ENCODE assay signal across 14 cellular contexts in the genomic region with DNA sequence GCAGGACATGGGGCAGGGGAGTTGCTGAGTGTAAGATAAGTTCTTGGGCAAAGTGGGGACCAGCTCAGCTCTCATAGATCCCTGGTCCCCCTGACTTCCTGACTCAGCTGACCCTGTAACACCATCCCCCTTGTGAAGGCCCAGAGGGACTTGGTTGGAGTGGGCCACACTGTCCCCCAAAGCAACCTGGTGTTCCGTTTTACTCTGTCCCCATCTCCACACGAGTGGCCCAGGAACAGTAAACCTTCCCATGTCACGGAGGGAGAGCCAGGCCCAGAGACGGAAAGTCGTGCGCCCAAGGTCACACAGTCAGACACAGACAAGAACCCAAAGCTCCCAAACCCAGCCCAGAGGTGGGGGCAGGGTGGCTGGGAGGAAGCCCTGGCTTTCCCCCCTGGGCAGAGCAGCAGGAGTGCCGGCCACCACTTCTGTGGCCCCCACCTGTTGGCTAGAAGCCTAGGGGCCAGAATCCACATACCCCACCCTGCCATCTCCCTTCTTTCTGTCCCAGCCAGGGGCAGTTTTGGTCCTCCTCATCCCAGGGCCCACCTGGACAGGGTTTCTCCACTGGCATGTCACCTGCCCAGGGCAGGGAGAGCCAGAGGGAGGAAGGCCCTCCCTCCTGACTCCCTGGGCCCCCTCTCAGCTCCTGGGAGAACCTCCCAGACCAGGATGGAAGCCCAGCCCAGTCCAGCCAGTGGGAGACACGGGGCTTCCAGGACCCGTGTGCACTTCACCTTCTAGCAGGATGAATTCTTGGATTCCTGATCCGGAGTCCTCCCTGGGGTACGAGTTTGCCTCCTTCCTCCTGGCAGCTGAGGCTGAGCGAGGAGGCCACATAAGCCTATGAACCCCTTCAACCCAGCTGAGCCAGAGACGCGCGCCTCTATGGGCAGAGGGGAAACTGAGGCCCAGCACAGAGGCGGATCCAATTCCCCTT. TPM values are rescaled to one million over a fixed set of nuclear protein-coding genes. Genes with fewer than 3 reads are reported as not detected.
DNase-seq lines count a peak whose midpoint lies in the region; ATAC-seq, FAIRE-seq and TF ChIP-seq lines count a peak whose summit lies in the region.
"Had no signal": no experiment of that assay in that cellular context is flagged by ENCODE, and none has a peak within 500 bp of the region (broad histone marks: within the 10 kb centered on the region; RNA-seq: fewer than 3 reads in every experiment).

No MANE protein-coding gene starts in this region.

- H3K27ac ChIP-seq in right cardiac atrium (ENCODE audit: low read length) (no peak overlapping the region), heart right ventricle (no peak overlapping the region), coronary artery (no peak overlapping the region)
- H3K27ac ChIP-seq: adrenal gland, colonic mucosa had no signal

- H3K4me1 Mint-ChIP-seq in mesothelial cell of epicardium = peaks cover 6% of the 10 kb centered on the region

- H3K4me3 ChIP-seq in right cardiac atrium (ENCODE audit: low read length) (peak overlapping the region; percentile 60), heart right ventricle (peak overlapping the region in 1 of 10 donors; percentile 41), coronary artery (peak overlapping the region; percentile 70)

- no peaks in the 10 kb centered on the region for H3K36me3 ChIP-seq in heart right ventricle
- H3K36me3 ChIP-seq: adrenal gland, colonic mucosa had no signal

- H3K27me3 Mint-ChIP-seq in mesothelial cell of epicardium (ENCODE audit: low read depth) = peaks cover 78% of the 10 kb centered on the region

- 39% methylated on average over 16 of the region's 16 CpGs for WGBS in right cardiac atrium
- WGBS in heart right ventricle, 2 donors = 39 to 46% methylated on average over 16 of the region's 16 CpGs

- intact Hi-C loops in right cardiac atrium (cut with DNase I) = no loop called here
- intact Hi-C loops in heart right ventricle (cut with DNase I) = no loop called here

- H3K4me3 Mint-ChIP-seq in mesothelial cell of epicardium = peak overlapping the region; percentile 45
- H3K4me3 Mint-ChIP-seq: neural crest cell had no signal

- no peak for DNase-seq in right cardiac atrium
- DNase-seq in heart right ventricle = no peak
- DNase-seq in coronary artery (ENCODE audit: low spot score) = no peak
- no peak for DNase-seq in mesothelial cell of epicardium (ENCODE audit: low spot score in 2 of 2, unreplicated experiment in 2 of 2)
- no peak for DNase-seq in urothelium cell line (ENCODE audit: low spot score)
- no peak for DNase-seq in GM19238 (ENCODE audit: insufficient read length, low spot score)
- DNase-seq: NCI-H1436, Right ventricle myocardium superior had no signal

- ATAC-seq in right cardiac atrium (no peak), heart right ventricle (no peak), GM21786 (IDR thresholded peaks at IDR 0.05; ENCODE audit: unreplicated experiment) (no peak), HG03196 (IDR thresholded peaks at IDR 0.05; ENCODE audit: unreplicated experiment) (no peak)

- H3K27ac Mint-ChIP-seq in mesothelial cell of epicardium = peak overlapping the region; percentile 34
- H3K27ac Mint-ChIP-seq: IgD-negative memory B cell had no signal

- no peaks in the 10 kb centered on the region for H3K36me3 Mint-ChIP-seq in mesothelial cell of epicardium
- H3K36me3 Mint-ChIP-seq: IgD-negative memory B cell had no signal

- no peaks in the 10 kb centered on the region for H3K9me3 Mint-ChIP-seq in mesothelial cell of epicardium
- H3K9me3 Mint-ChIP-seq: neural crest cell had no signal

- no peaks in the 10 kb centered on the region for H3K4me1 ChIP-seq in right cardiac atrium (ENCODE audit: control insufficient read depth, insufficient read depth, low read length)
- H3K4me1 ChIP-seq in heart right ventricle = peaks cover 0 to 8% (median 5%) of the 10 kb centered on the region in 9 donors
- H3K4me1 ChIP-seq: colonic mucosa had no signal

- H3K9me3 ChIP-seq in right cardiac atrium (ENCODE audit: control insufficient read depth, low read length) = no peaks in the 10 kb centered on the region
- peaks cover 0 to 2% (median 0%) of the 10 kb centered on the region in 11 donors for H3K9me3 ChIP-seq in heart right ventricle
- H3K9me3 ChIP-seq: adrenal gland, colonic mucosa had no signal

- TF ChIP-seq CTCF in heart right ventricle (IDR thresholded peaks at IDR 0.05) (no peak), coronary artery (IDR thresholded peaks at IDR 0.05) (no peak), mesothelial cell of epicardium (IDR thresholded peaks at IDR 0.05; ENCODE audit: unreplicated experiment) (no peak)

- H3K27me3 ChIP-seq in right cardiac atrium (ENCODE audit: control insufficient read depth, insufficient read depth) (no peaks in the 10 kb centered on the region), heart right ventricle (peaks cover 5 to 99% (median 77%) of the 10 kb centered on the region in 7 donors)

- FAIRE-seq in urothelium cell line (lab: Jason Lieb, UNC) = no peak

RNA-seq across cellular contexts. Expression of a gene that starts 20.6 kb away (rescaled TPM):
- total RNA-seq in right cardiac atrium (1 to 10 TPM; 1.6 to 2.5 (median 2.1) TPM), heart right ventricle (1 to 10 TPM; 1.1 to 3.6 (median 2.2) TPM), mesothelial cell of epicardium (15.4 to 16.7 TPM (median 16.1 TPM) in 3 replicates)
- polyA plus RNA-seq in right cardiac atrium (2.2 TPM), heart right ventricle (1 to 10 TPM; 1.2 to 1.4 TPM)

RNA-seq across cellular contexts. Expression of a gene that starts 22.7 kb away (rescaled TPM):
- total RNA-seq in right cardiac atrium (1 to 10 TPM; 3.2 to 5.9 (median 3.6) TPM), heart right ventricle (1 to 10 TPM in 5 of 10 donors, under 1 TPM in 3, not detected in 2; 0.28 to 8.5 (median 1.9) TPM), mesothelial cell of epicardium (1.5 to 2.6 TPM (median 2.0 TPM) in 3 replicates)
- polyA plus RNA-seq in right cardiac atrium (14.8 TPM), heart right ventricle (10 to 100 TPM in 1 of 2 donors, 1 to 10 TPM in 1; 2.8 to 22.8 TPM)
- polyA plus RNA-seq: IgD-negative memory B cell had no signal

RNA-seq across cellular contexts. Expression of a gene that starts 36.2 kb away (rescaled TPM):
- total RNA-seq in right cardiac atrium = 10 to 100 TPM; 14.5 to 21.1 (median 17.6) TPM
- polyA plus RNA-seq in right cardiac atrium = 20.1 TPM
- total RNA-seq in heart right ventricle = 10 to 100 TPM; 12.1 to 20.8 (median 15.8) TPM
- 1 to 10 TPM; 9.1 TPM for polyA plus RNA-seq in heart right ventricle
- 13.1 to 14.8 TPM (median 14.6 TPM) in 3 replicates for total RNA-seq in mesothelial cell of epicardium

RNA-seq across cellular contexts. Expression of a gene that starts 36.3 kb away (rescaled TPM):
- total RNA-seq in right cardiac atrium (10 to 100 TPM; 53.0 to 72.0 (median 58.9) TPM), heart right ventricle (10 to 100 TPM; 63.4 to 89.9 (median 66.8) TPM), mesothelial cell of epicardium (64.2 to 70.2 TPM (median 69.1 TPM) in 3 replicates)
- polyA plus RNA-seq in right cardiac atrium (97.5 TPM), heart right ventricle (100 to 1,000 TPM; 123 to 134 TPM)
